Comparison of ENCODE assay signal across 18 cellular contexts in genomic region chr11:115656684-115657083, GRCh38.
"Had no signal": no experiment of that assay in that cellular context is flagged by ENCODE, and none has a peak within 500 bp of the region (broad histone marks: within the 10 kb centered on the region; RNA-seq: fewer than 3 reads in every experiment).

No MANE protein-coding gene starts in this region.

- ATAC-seq: activated T-helper 17 cell treated with anti-CD3 and anti-CD28 coated beads, Interleukin-2, amount 50 U/mL, for 72 hours; gastrocnemius medialis; natural killer cell; psoas muscle; stimulated activated naive CD8-positive, alpha-beta T cell treated with anti-CD3 and anti-CD28 coated beads, Interleukin-15, amount 100 ng/mL, for 72 hours had no signal

- H3K4me3 Mint-ChIP-seq: activated B cell treated with CpG ODN at 0.5 μM for 24 hours; activated CD4-positive, alpha-beta T cell treated with anti-CD3 and anti-CD28 coated beads, Interleukin-2, amount 10 ng/mL, durations not matched to agents 24 days and 14 days; activated T-helper 17 cell treated with anti-CD3 and anti-CD28 coated beads, Interleukin-2, amount 50 U/mL, for 72 hours; natural killer cell; stimulated activated naive CD8-positive, alpha-beta T cell treated with anti-CD3 and anti-CD28 coated beads, Interleukin-15, amount 100 ng/mL, for 72 hours; T-helper 1 cell treated with Interleukin-12 subunit alpha and Interleukin-12 subunit beta and Interleukin-4 antibody, amounts not matched to agents 30 μg/mL and 1 μg/mL, for 36 hours had no signal

- H3K36me3 Mint-ChIP-seq: natural killer cell had no signal

- H3K27me3 ChIP-seq: uterus had no signal

- H3K27ac Mint-ChIP-seq: activated B cell treated with CpG ODN at 0.5 μM for 24 hours; activated CD4-positive, alpha-beta T cell treated with anti-CD3 and anti-CD28 coated beads, Interleukin-2, amount 10 ng/mL, durations not matched to agents 24 days and 14 days; activated T-helper 17 cell treated with anti-CD3 and anti-CD28 coated beads, Interleukin-2, amount 50 U/mL, for 72 hours; natural killer cell; stimulated activated naive CD8-positive, alpha-beta T cell treated with anti-CD3 and anti-CD28 coated beads, Interleukin-15, amount 100 ng/mL, for 72 hours; T-helper 1 cell treated with Interleukin-12 subunit alpha and Interleukin-12 subunit beta and Interleukin-4 antibody, amounts not matched to agents 30 μg/mL and 1 μg/mL, for 36 hours had no signal

- H3K36me3 ChIP-seq: adrenal gland, gastrocnemius medialis, uterus had no signal

- H3K4me1 Mint-ChIP-seq: activated B cell treated with CpG ODN at 0.5 μM for 24 hours; activated CD4-positive, alpha-beta T cell treated with anti-CD3 and anti-CD28 coated beads, Interleukin-2, amount 10 ng/mL, durations not matched to agents 24 days and 14 days; activated T-helper 17 cell treated with anti-CD3 and anti-CD28 coated beads, Interleukin-2, amount 50 U/mL, for 72 hours; natural killer cell; stimulated activated naive CD8-positive, alpha-beta T cell treated with anti-CD3 and anti-CD28 coated beads, Interleukin-15, amount 100 ng/mL, for 72 hours had no signal

- DNase-seq: activated B cell treated with CpG ODN at 0.5 μM for 24 hours; activated CD4-positive, alpha-beta T cell treated with anti-CD3 and anti-CD28 coated beads, Interleukin-2, amount 10 ng/mL, durations not matched to agents 24 days and 14 days; activated CD8-positive, alpha-beta memory T cell treated with anti-CD3 and anti-CD28 coated beads for 24 hours; activated naive CD4-positive, alpha-beta T cell treated with anti-CD3 and anti-CD28 coated beads, Interleukin-2, amount 50 U/mL, for 16 hours; adrenal gland; caudate nucleus; effector CD4-positive, alpha-beta T cell; gastrocnemius medialis; natural killer cell; occipital lobe; psoas muscle; stimulated activated CD4-positive, alpha-beta T cell treated with anti-CD3 and anti-CD28 coated beads, Interleukin-4, amount 100 ng/mL, for 24 hours; stimulated activated naive CD8-positive, alpha-beta T cell treated with anti-CD3 and anti-CD28 coated beads, Interleukin-15, amount 100 ng/mL, for 72 hours; uterus had no signal

- H3K9me3 Mint-ChIP-seq: activated B cell treated with CpG ODN at 0.5 μM for 24 hours; activated CD4-positive, alpha-beta T cell treated with anti-CD3 and anti-CD28 coated beads, Interleukin-2, amount 10 ng/mL, durations not matched to agents 24 days and 14 days; natural killer cell; T-helper 1 cell treated with Interleukin-12 subunit alpha and Interleukin-12 subunit beta and Interleukin-4 antibody, amounts not matched to agents 30 μg/mL and 1 μg/mL, for 36 hours had no signal

- H3K4me3 ChIP-seq: adrenal gland, coronary artery, gastrocnemius medialis, lung, psoas muscle, uterus had no signal
